ENCODE assay signal across 1 cellular context in genomic region chr17:10673318-10673717, GRCh38.
TF ChIP-seq lines count a peak whose summit lies in the region.

No MANE protein-coding gene starts in this region.

TF ChIP-seq in H1, 55 proteins besides CTCF, POLR2A, EP300 and RAD21:
- 0 out of 2 replicates have a peak, but pooled peaks have one; percentile 18 for TF ChIP-seq POLR2AphosphoS5 (IDR thresholded peaks at IDR 0.05; ENCODE audit: low read depth, low read length)
- TF ChIP-seq SIRT6 (IDR thresholded peaks at IDR 0.05; ENCODE audit: low read length), result no peak
